Comparison of ENCODE assay signal across 8 cellular contexts in genomic region chr1:42958488-42959317, GRCh38. TPM values are rescaled to one million over a fixed set of nuclear protein-coding genes. Genes with fewer than 3 reads are reported as not detected.
A peak's percentile ranks its signal among the peaks of the same experiment; 100 is the strongest.
DNase-seq lines count a peak whose midpoint lies in the region; ATAC-seq and TF ChIP-seq lines count a peak whose summit lies in the region.

Gene SLC2A1, minus strand, starts transcription at chr1:42958868. Its CDS starts 217 bp downstream, at chr1:42958651.

- H3K79me1 ChIP-seq in trophoblast cell (ENCODE audit: low read length), result peaks cover 43% of the 10 kb centered on the region

- TF ChIP-seq EP300 in tibial nerve (IDR thresholded peaks at IDR 0.05), result peak; percentile 18 to 99

- H3K4me3 ChIP-seq in SU-DHL-6 (ENCODE audit: insufficient read depth, low read length, poor library complexity, severe bottlenecking), result peak within 1 kb of the TSS; percentile 68
- peak within 1 kb of the TSS; percentile 100 for H3K4me3 ChIP-seq in cardiac muscle cell
- H3K4me3 ChIP-seq in trophoblast cell (ENCODE audit: low read depth, low read length), result peak within 1 kb of the TSS; percentile 96
- H3K4me3 ChIP-seq in tibial nerve, result peak within 1 kb of the TSS; percentile 73 to 94 (median 83)

- peak within 1 kb of the TSS; percentile 99 for H3K4ac ChIP-seq in trophoblast cell (ENCODE audit: low read depth, low read length)

- H3K27me3 ChIP-seq in SU-DHL-6 (ENCODE audit: low read length) (no peaks in the 10 kb centered on the region), cardiac muscle cell (no peaks in the 10 kb centered on the region), trophoblast cell (ENCODE audit: insufficient read depth, low read length) (no peaks in the 10 kb centered on the region), tibial nerve (no peaks in the 10 kb centered on the region)

- no peaks in the 10 kb centered on the region; the same call in 1 of the 2 replicates for H4K20me1 ChIP-seq in SU-DHL-6 (ENCODE audit: low read depth, low read length)

- H3K9ac ChIP-seq in SU-DHL-6 (ENCODE audit: low read length) (peak within 1 kb of the TSS; percentile 69), trophoblast cell (ENCODE audit: low read length) (peak within 1 kb of the TSS; percentile 92)

- H3K18ac ChIP-seq in trophoblast cell (ENCODE audit: low read length), result peak within 1 kb of the TSS; percentile 95

- peak; percentile 75 to 96 for TF ChIP-seq POLR2A in tibial nerve (IDR thresholded peaks at IDR 0.05)

- H2BK12ac ChIP-seq in trophoblast cell (ENCODE audit: low read length), result peak within 1 kb of the TSS; percentile 77

- H3K27ac ChIP-seq in SU-DHL-6 (ENCODE audit: low read depth, low read length) (peak within 1 kb of the TSS; percentile 56), cardiac muscle cell (peak within 1 kb of the TSS; percentile 80), trophoblast cell (ENCODE audit: low read depth, low read length) (peak within 1 kb of the TSS; percentile 83), tibial nerve (peak within 1 kb of the TSS; percentile 83 to 93 (median 92))

- no peaks in the 10 kb centered on the region for H3K27me3 Mint-ChIP-seq in activated naive CD8-positive, alpha-beta T cell treated with anti-CD3 and anti-CD28 coated beads, Interleukin-2, amount 10 ng/mL, durations not matched to agents 7 days and 5 days

- TF ChIP-seq CTCF in GM10266 (IDR thresholded peaks at IDR 0.05; ENCODE audit: control insufficient read depth, insufficient read depth, low read depth, missing control alignments) (no peak), SU-DHL-6 (IDR thresholded peaks at IDR 0.05; ENCODE audit: insufficient read depth, low read length, poor library complexity, severe bottlenecking) (no peak), cardiac muscle cell (IDR thresholded peaks at IDR 0.05; ENCODE audit: low read depth, low read length) (no peak), tibial nerve (IDR thresholded peaks at IDR 0.05) (peak in 1 of 5 experiments; percentile 21)

- H3K4me2 ChIP-seq in SU-DHL-6 (ENCODE audit: low read depth, low read length, poor library complexity, severe bottlenecking), result peak within 1 kb of the TSS; percentile 92
- peak within 1 kb of the TSS; percentile 80 for H3K4me2 ChIP-seq in trophoblast cell (ENCODE audit: low read length)

- peak within 1 kb of the TSS; percentile 48 for H4K12ac ChIP-seq in trophoblast cell (ENCODE audit: low read depth, low read length)

- H3K14ac ChIP-seq in trophoblast cell (ENCODE audit: low read length), result peak within 1 kb of the TSS; percentile 91

- H3K4me3 Mint-ChIP-seq in activated naive CD8-positive, alpha-beta T cell treated with anti-CD3 and anti-CD28 coated beads, Interleukin-2, amount 10 ng/mL, durations not matched to agents 7 days and 5 days, result peak within 1 kb of the TSS; percentile 97

- peak within 1 kb of the TSS; percentile 52 for H2AK5ac ChIP-seq in trophoblast cell (ENCODE audit: low read length)

- POLR2A ChIA-PET in activated naive CD8-positive, alpha-beta T cell treated with anti-CD3 and anti-CD28 coated beads, Interleukin-2, amount 10 ng/mL, durations not matched to agents 7 days and 5 days (lab: Charles Lee), result interaction anchor here (0.6 to 5.0 kb wide), 9 partner anchors 17 to 192 kb away, joined by 3 to 30 read pairs (median 4); no protein-coding TSS in a partner anchor

- peak; percentile 85 for ATAC-seq in HG02642 (IDR thresholded peaks at IDR 0.05; ENCODE audit: poor library complexity, unreplicated experiment)
- peak; percentile 87 for ATAC-seq in activated naive CD8-positive, alpha-beta T cell treated with anti-CD3 and anti-CD28 coated beads, Interleukin-2, amount 10 ng/mL, durations not matched to agents 7 days and 5 days (ENCODE audit: low read depth)

- H3K27ac Mint-ChIP-seq in activated naive CD8-positive, alpha-beta T cell treated with anti-CD3 and anti-CD28 coated beads, Interleukin-2, amount 10 ng/mL, durations not matched to agents 7 days and 5 days, result peak within 1 kb of the TSS; percentile 96

- H3K4me1 ChIP-seq in cardiac muscle cell (ENCODE audit: low read depth) (peaks cover 55% of the 10 kb centered on the region), trophoblast cell (ENCODE audit: control insufficient read depth in 1 of 2, insufficient read depth in 2 of 2, low read length in 2 of 2) (peaks cover 36 to 37% of the 10 kb centered on the region in 2 experiments), tibial nerve (peaks cover 0 to 55% (median 7%) of the 10 kb centered on the region in 4 donors)

- H3K4me1 Mint-ChIP-seq in activated naive CD8-positive, alpha-beta T cell treated with anti-CD3 and anti-CD28 coated beads, Interleukin-2, amount 10 ng/mL, durations not matched to agents 7 days and 5 days, result peaks cover 40% of the 10 kb centered on the region

- no peak within 1 kb of the TSS for H3K23ac ChIP-seq in trophoblast cell (ENCODE audit: low read length)

- H3K9me2 ChIP-seq in SU-DHL-6 (replicated peaks; ENCODE audit: insufficient read depth, low read length), result no peaks in the 10 kb centered on the region

- H4K91ac ChIP-seq in trophoblast cell (ENCODE audit: low read depth, low read length), result peak within 1 kb of the TSS; percentile 89

- H3K9me3 ChIP-seq in SU-DHL-6 (ENCODE audit: insufficient read depth, low read length), result no peaks in the 10 kb centered on the region
- H3K9me3 ChIP-seq in cardiac muscle cell (ENCODE audit: low read depth), result no peaks in the 10 kb centered on the region
- no peaks in the 10 kb centered on the region for H3K9me3 ChIP-seq in trophoblast cell (ENCODE audit: insufficient read depth, low read depth, low read length)
- no peaks in the 10 kb centered on the region for H3K9me3 ChIP-seq in tibial nerve

- H3F3A ChIP-seq in SU-DHL-6 (ENCODE audit: insufficient read depth), result 0 out of 2 replicates have a peak, but pooled peaks cover 3% of the 10 kb centered on the region

- H2AFZ ChIP-seq in SU-DHL-6 (ENCODE audit: low read depth, low read length, severe bottlenecking) (peak within 1 kb of the TSS; percentile 85), trophoblast cell (ENCODE audit: insufficient read depth, low read length, poor library complexity) (peak within 1 kb of the TSS; percentile 58)

- H3K36me3 Mint-ChIP-seq in activated naive CD8-positive, alpha-beta T cell treated with anti-CD3 and anti-CD28 coated beads, Interleukin-2, amount 10 ng/mL, durations not matched to agents 7 days and 5 days, result peaks cover 32% of the 10 kb centered on the region

- H4K8ac ChIP-seq in trophoblast cell (ENCODE audit: low read depth, low read length), result peak within 1 kb of the TSS; percentile 74

- no CpG with 5 or more reads among the region's 87 CpGs for whole genome bisulfite sequencing in trophoblast cell (ENCODE audit: extremely low coverage, insufficient coverage, insufficient read length)
- WGBS in tibial nerve, 2 donors, result 1 to 3% methylated on average over 14 to 57 of the region's 87 CpGs

- peak within 1 kb of the TSS; percentile 89 for H2BK120ac ChIP-seq in trophoblast cell (ENCODE audit: insufficient read depth, low read length, poor library complexity)

- peak within 1 kb of the TSS; percentile 87 for H2BK5ac ChIP-seq in trophoblast cell (ENCODE audit: low read depth, low read length, poor library complexity)

- H3K9me3 Mint-ChIP-seq in activated naive CD8-positive, alpha-beta T cell treated with anti-CD3 and anti-CD28 coated beads, Interleukin-2, amount 10 ng/mL, durations not matched to agents 7 days and 5 days, result no peaks in the 10 kb centered on the region

- H3K79me2 ChIP-seq in SU-DHL-6 (ENCODE audit: insufficient read depth, low read length), result peaks cover 42% of the 10 kb centered on the region
- peaks cover 47% of the 10 kb centered on the region for H3K79me2 ChIP-seq in trophoblast cell (ENCODE audit: control insufficient read depth, insufficient read depth, low read length, poor library complexity)

- DNase-seq in GM10266 (ENCODE audit: extremely low spot score), result peak; percentile 98
- peak; percentile 93 for DNase-seq in NCI-H1105 (lab: John Stamatoyannopoulos, UW)
- peak; percentile 94 for DNase-seq in activated naive CD8-positive, alpha-beta T cell treated with anti-CD3 and anti-CD28 coated beads, Interleukin-2, amount 10 ng/mL, durations not matched to agents 7 days and 5 days
- peak; percentile 93 to 96 for DNase-seq in cardiac muscle cell (ENCODE audit: low read depth in 1 of 2, low spot score in 1 of 2)
- DNase-seq in trophoblast cell, result peak; percentile 91 to 94
- peak; percentile 88 to 91 for DNase-seq in tibial nerve (ENCODE audit: low spot score in 2 of 2)

- H3K36me3 ChIP-seq in SU-DHL-6 (ENCODE audit: low read length) (no peaks in the 10 kb centered on the region), cardiac muscle cell (no peaks in the 10 kb centered on the region), trophoblast cell (ENCODE audit: control insufficient read depth in 1 of 2, insufficient read depth in 2 of 2, low read length in 2 of 2) (peaks cover 21 to 23% of the 10 kb centered on the region in 2 experiments), tibial nerve (peaks cover 0 to 16% (median 0%) of the 10 kb centered on the region in 3 donors)

RNA-seq across cellular contexts. Expression of gene SLC2A1, which starts in this region (rescaled TPM):
- total RNA-seq in activated naive CD8-positive, alpha-beta T cell treated with anti-CD3 and anti-CD28 coated beads, Interleukin-2, amount 10 ng/mL, durations not matched to agents 7 days and 5 days, result 10 to 100 TPM; 80.8 to 82.3 TPM
- total RNA-seq in cardiac muscle cell (714 and 748 TPM in 2 replicates), tibial nerve (1,000 to 10,000 TPM in 3 of 4 donors, 100 to 1,000 TPM in 1; 953 to 4,970 (median 3,437) TPM)
- polyA plus RNA-seq in cardiac muscle cell, result 215 and 243 TPM in 2 replicates
- 1,633 and 1,681 TPM in 2 replicates for polyA plus RNA-seq in trophoblast cell (2013)

Comparison
In these comparisons a context has a peak if more than half of its experiments do, and no peak if none do; other contexts are left out.
1. Peak in every context shown above with its lines: DNase-seq, ATAC-seq, H3K4me3 ChIP-seq and H3K27ac ChIP-seq.